ENCODE assay signal across 8 cellular contexts in the genomic region with DNA sequence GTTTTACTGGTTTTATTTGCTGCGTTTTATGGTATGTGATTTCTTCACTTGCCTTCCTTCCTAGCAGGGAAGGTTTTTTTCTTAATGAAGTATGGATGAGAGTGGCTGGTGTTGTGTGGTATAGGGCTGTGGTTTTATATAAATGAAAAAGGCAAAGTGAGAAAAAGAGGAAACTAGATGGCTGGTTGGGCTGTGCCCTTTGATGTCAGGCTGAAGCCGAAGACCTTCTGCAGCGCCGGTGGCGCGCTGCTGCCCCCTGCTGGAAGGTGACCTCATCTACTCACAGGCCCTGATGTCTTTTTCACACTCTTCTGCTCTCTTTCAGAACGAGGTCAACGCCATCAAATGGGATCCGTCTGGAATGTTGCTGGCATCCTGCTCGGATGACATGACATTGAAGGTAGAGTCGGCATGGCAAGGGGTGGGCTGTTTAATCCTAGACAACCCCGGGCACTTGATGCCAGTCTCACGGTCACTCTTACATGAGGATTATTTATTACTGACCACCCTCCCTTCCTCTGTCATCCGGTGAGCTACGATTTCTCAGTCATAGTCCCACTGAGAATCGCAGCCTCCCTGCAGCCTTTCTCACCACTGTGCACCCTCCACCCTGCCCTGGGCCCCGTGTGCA. TPM values are rescaled to one million over a fixed set of nuclear protein-coding genes. Genes with fewer than 3 reads are reported as not detected.
DNase-seq lines count a peak whose midpoint lies in the region; ATAC-seq and TF ChIP-seq lines count a peak whose summit lies in the region.

No MANE protein-coding gene starts in this region.

- ATAC-seq in GM18873 (IDR thresholded peaks at IDR 0.05; ENCODE audit: low FRiP score, unreplicated experiment) (peak; percentile 67), HG03342 (IDR thresholded peaks at IDR 0.05; ENCODE audit: unreplicated experiment) (peak; percentile 90)

- H3K4me3 ChIP-seq in AG10803 (ENCODE audit: low read length) (no peak overlapping the region), lower leg skin (ENCODE audit: low read depth, poor library complexity, severe bottlenecking) (no peak overlapping the region)

- peak; percentile 47 for DNase-seq in AG10803 (ENCODE audit: low read depth)
- peak; percentile 18 to 82 for DNase-seq in NCI-H526 (lab: John Stamatoyannopoulos, UW)
- DNase-seq in activated CD4-positive, alpha-beta T cell treated with anti-CD3 and anti-CD28 coated beads, Interleukin-2, amount 50 U/mL, for 4 hours, result peak; percentile 67 to 69
- DNase-seq in dedifferentiated amniotic fluid mesenchymal stem cell (ENCODE audit: extremely low spot score), result peak; percentile 23
- DNase-seq in lower leg skin (ENCODE audit: low spot score in 2 of 2), result peak; percentile 59 to 93
- DNase-seq in stimulated activated CD8-positive, alpha-beta memory T cell treated with anti-CD3 and anti-CD28 coated beads, Interleukin-12 subunit alpha, Interleukin-12 subunit beta, amount 100 ng/mL, for 1 hour (ENCODE audit: low read depth), result peak; percentile 61

- TF ChIP-seq POLR2A in lower leg skin (IDR thresholded peaks at IDR 0.05), result no peak

- peak; percentile 74 for TF ChIP-seq CTCF in AG10803 (conservative IDR thresholded peaks at IDR 0.05; ENCODE audit: low read length)
- TF ChIP-seq CTCF in lower leg skin (IDR thresholded peaks at IDR 0.05), result peak in 1 of 3 donors; percentile 45

- intact Hi-C loops in lower leg skin (cut with DNase I; ENCODE audit: low total_unique reads), result no loop called here

- WGBS in lower leg skin, 2 donors, result 27% methylated on average over 16 to 17 of the region's 17 CpGs

RNA-seq across cellular contexts. Expression of gene GPR143, which starts 56.6 kb away (rescaled TPM):
- 1 to 10 TPM; 2.2 to 4.4 (median 3.6) TPM for total RNA-seq in lower leg skin

Comparison
In these comparisons a context has a peak if more than half of its experiments do, and no peak if none do; other contexts are left out.
1. DNase-seq: peak in every context shown above with its lines; median percentile 76 in lower leg skin; 68 in activated CD4-positive, alpha-beta T cell treated with anti-CD3 and anti-CD28 coated beads, Interleukin-2, amount 50 U/mL, for 4 hours; 61 in stimulated activated CD8-positive, alpha-beta memory T cell treated with anti-CD3 and anti-CD28 coated beads, Interleukin-12 subunit alpha, Interleukin-12 subunit beta, amount 100 ng/mL, for 1 hour; 50 in NCI-H526; 47 in AG10803; 23 in dedifferentiated amniotic fluid mesenchymal stem cell.